Comparison of ENCODE assay signal across 1 cellular context in the genomic region with DNA sequence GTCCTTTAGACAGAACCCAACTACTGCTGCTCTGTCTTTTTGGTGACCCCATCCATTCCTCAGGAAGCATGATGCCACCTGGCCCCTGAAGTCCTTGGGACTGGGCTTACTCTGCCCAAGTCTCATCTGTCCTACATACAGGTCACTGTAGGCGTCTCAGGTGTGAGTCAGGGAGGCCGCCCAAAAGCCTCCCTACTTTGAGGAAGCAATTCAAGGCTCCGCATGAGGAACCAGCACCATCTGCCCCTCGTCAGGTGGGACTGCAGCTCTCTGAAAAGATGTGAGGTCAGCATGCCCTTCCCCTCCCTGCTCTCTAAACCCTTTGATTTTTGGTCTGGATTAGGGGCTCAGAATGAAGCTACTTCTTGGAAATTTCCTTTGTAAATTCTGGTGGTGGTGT.
TF ChIP-seq lines count a peak whose summit lies in the region.

No MANE protein-coding gene starts in this region.

TF ChIP-seq in WTC11, 78 proteins besides CTCF, POLR2A, EP300 and RAD21 (continued from another document):
- TF ChIP-seq, protein P1, sequence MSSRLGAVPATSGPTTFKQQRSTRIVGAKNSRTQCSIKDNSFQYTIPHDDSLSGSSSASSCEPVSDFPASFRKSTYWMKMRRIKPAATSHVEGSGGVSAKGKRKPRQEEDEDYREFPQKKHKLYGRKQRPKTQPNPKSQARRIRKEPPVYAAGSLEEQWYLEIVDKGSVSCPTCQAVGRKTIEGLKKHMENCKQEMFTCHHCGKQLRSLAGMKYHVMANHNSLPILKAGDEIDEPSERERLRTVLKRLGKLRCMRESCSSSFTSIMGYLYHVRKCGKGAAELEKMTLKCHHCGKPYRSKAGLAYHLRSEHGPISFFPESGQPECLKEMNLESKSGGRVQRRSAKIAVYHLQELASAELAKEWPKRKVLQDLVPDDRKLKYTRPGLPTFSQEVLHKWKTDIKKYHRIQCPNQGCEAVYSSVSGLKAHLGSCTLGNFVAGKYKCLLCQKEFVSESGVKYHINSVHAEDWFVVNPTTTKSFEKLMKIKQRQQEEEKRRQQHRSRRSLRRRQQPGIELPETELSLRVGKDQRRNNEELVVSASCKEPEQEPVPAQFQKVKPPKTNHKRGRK (CRISPR knock-in tag; IDR thresholded peaks at IDR 0.05; ENCODE audit: borderline replicate concordance), result no peak
- no peak for TF ChIP-seq NFYB (CRISPR knock-in tag; conservative IDR thresholded peaks at IDR 0.05; ENCODE audit: low read depth)
- TF ChIP-seq, protein P2, sequence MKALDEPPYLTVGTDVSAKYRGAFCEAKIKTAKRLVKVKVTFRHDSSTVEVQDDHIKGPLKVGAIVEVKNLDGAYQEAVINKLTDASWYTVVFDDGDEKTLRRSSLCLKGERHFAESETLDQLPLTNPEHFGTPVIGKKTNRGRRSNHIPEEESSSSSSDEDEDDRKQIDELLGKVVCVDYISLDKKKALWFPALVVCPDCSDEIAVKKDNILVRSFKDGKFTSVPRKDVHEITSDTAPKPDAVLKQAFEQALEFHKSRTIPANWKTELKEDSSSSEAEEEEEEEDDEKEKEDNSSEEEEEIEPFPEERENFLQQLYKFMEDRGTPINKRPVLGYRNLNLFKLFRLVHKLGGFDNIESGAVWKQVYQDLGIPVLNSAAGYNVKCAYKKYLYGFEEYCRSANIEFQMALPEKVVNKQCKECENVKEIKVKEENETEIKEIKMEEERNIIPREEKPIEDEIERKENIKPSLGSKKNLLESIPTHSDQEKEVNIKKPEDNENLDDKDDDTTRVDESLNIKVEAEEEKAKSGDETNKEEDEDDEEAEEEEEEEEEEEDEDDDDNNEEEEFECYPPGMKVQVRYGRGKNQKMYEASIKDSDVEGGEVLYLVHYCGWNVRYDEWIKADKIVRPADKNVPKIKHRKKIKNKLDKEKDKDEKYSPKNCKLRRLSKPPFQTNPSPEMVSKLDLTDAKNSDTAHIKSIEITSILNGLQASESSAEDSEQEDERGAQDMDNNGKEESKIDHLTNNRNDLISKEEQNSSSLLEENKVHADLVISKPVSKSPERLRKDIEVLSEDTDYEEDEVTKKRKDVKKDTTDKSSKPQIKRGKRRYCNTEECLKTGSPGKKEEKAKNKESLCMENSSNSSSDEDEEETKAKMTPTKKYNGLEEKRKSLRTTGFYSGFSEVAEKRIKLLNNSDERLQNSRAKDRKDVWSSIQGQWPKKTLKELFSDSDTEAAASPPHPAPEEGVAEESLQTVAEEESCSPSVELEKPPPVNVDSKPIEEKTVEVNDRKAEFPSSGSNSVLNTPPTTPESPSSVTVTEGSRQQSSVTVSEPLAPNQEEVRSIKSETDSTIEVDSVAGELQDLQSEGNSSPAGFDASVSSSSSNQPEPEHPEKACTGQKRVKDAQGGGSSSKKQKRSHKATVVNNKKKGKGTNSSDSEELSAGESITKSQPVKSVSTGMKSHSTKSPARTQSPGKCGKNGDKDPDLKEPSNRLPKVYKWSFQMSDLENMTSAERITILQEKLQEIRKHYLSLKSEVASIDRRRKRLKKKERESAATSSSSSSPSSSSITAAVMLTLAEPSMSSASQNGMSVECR (CRISPR knock-in tag; IDR thresholded peaks at IDR 0.05; ENCODE audit: borderline replicate concordance), result no peak
- TF ChIP-seq, protein P3, sequence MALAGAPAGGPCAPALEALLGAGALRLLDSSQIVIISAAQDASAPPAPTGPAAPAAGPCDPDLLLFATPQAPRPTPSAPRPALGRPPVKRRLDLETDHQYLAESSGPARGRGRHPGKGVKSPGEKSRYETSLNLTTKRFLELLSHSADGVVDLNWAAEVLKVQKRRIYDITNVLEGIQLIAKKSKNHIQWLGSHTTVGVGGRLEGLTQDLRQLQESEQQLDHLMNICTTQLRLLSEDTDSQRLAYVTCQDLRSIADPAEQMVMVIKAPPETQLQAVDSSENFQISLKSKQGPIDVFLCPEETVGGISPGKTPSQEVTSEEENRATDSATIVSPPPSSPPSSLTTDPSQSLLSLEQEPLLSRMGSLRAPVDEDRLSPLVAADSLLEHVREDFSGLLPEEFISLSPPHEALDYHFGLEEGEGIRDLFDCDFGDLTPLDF (CRISPR knock-in tag; IDR thresholded peaks at IDR 0.05), result no peak
- TF ChIP-seq ZNF396 (CRISPR knock-in tag; IDR thresholded peaks at IDR 0.05; ENCODE audit: borderline replicate concordance), result no peak
- TF ChIP-seq JUN (CRISPR knock-in tag; IDR thresholded peaks at IDR 0.05), result no peak
- no peak for TF ChIP-seq TEAD4 (CRISPR knock-in tag; IDR thresholded peaks at IDR 0.05)
